Comparison of ENCODE assay signal across 11 cellular contexts in genomic region chr16:85381738-85382592, GRCh38.
DNase-seq lines count a peak whose midpoint lies in the region; ATAC-seq and TF ChIP-seq lines count a peak whose summit lies in the region.
"Had no signal": no experiment of that assay in that cellular context is flagged by ENCODE, and none has a peak within 500 bp of the region (broad histone marks: within the 10 kb centered on the region; RNA-seq: fewer than 3 reads in every experiment).

No MANE protein-coding gene starts in this region.

- peak overlapping the region; percentile 53 for H3K27ac Mint-ChIP-seq in type B pancreatic cell

- H3K27me3 ChIP-seq in cardiac muscle cell (no peaks in the 10 kb centered on the region), PC-9 (ENCODE audit: insufficient read depth, low read depth) (no peaks in the 10 kb centered on the region)

- intact Hi-C loops in Right ventricle myocardium superior (cut with DNase I) (no loop called here), PC-9 (cut with micrococcal nuclease; ENCODE audit: unreplicated experiment) (no loop called here)

- no peak overlapping the region for H3K4me2 ChIP-seq in PC-9
- H3K4me2 ChIP-seq: A549 had no signal

- H4K20me1 ChIP-seq in PC-9 (ENCODE audit: insufficient read depth) = no peaks in the 10 kb centered on the region; the same call in 1 of the 2 replicates

- H3K9me2 ChIP-seq in PC-9 (ENCODE audit: insufficient read depth) = no peaks in the 10 kb centered on the region

- peak overlapping the region; percentile 49 for H3K4me3 Mint-ChIP-seq in type B pancreatic cell

- no peak for ATAC-seq in Right ventricle myocardium superior (ENCODE audit: poor library complexity)
- ATAC-seq in HG02571 (IDR thresholded peaks at IDR 0.05; ENCODE audit: unreplicated experiment) = no peak
- ATAC-seq: A549 had no signal

- H3K4me1 Mint-ChIP-seq in type B pancreatic cell (ENCODE audit: unreplicated experiment) = peaks cover 52% of the 10 kb centered on the region

- no TSS peak for BruUV-seq in PC-9 (replicated peaks; lab: Mats Ljungman, UMichigan)

- H3K9me3 Mint-ChIP-seq in type B pancreatic cell = no peaks in the 10 kb centered on the region

- peaks cover 3% of the 10 kb centered on the region for H3K27me3 Mint-ChIP-seq in type B pancreatic cell

- H3K9me3 ChIP-seq in cardiac muscle cell (ENCODE audit: low read depth) (no peaks in the 10 kb centered on the region), PC-9 (ENCODE audit: insufficient read depth, low read depth) (no peaks in the 10 kb centered on the region)
- H3K9me3 ChIP-seq: A549 had no signal

- H3K4me1 ChIP-seq in cardiac muscle cell (ENCODE audit: low read depth) (peaks cover 30% of the 10 kb centered on the region), PC-9 (replicated peaks; ENCODE audit: insufficient read depth) (0 out of 2 replicates have a peak, but pooled peaks cover 8% of the 10 kb centered on the region)
- H3K4me1 ChIP-seq: A549 had no signal

- no peaks in the 10 kb centered on the region for H3K36me3 ChIP-seq in cardiac muscle cell
- H3K36me3 ChIP-seq in PC-9 (ENCODE audit: low read depth) = no peaks in the 10 kb centered on the region

- CTCF ChIA-PET in PC-9 (lab: Charles Lee) = no interaction called here

- no peak overlapping the region for H2AFZ ChIP-seq in PC-9

- H3K4me3 ChIP-seq in cardiac muscle cell = no peak overlapping the region
- no peak overlapping the region for H3K4me3 ChIP-seq in PC-9
- H3K4me3 ChIP-seq: A549 had no signal

- no peaks in the 10 kb centered on the region for H3K36me3 Mint-ChIP-seq in type B pancreatic cell

- DNase-seq in cardiac muscle cell (ENCODE audit: low read depth in 1 of 2, low spot score in 1 of 2) = peak; percentile 58 to 61
- DNase-seq in Right ventricle myocardium superior = no peak
- DNase-seq in amniotic epithelial cell (ENCODE audit: low read depth) = peak; percentile 95
- peak; percentile 27 for DNase-seq in iris pigment epithelial cell (ENCODE audit: low read depth)
- DNase-seq in type B pancreatic cell (ENCODE audit: extremely low spot score, unreplicated experiment) = no peak
- DNase-seq in T-helper 9 cell = no peak
- DNase-seq in PC-9 = no peak
- DNase-seq: stimulated activated CD4-positive, alpha-beta T cell treated with anti-CD3 and anti-CD28 coated beads, Interleukin-2, amount 100 ng/mL, for 48 hours had no signal

- POLR2A ChIA-PET in PC-9 (lab: Charles Lee; ENCODE audit: unreplicated experiment) = no interaction called here

- H3K27ac ChIP-seq in cardiac muscle cell (peak overlapping the region; percentile 86), PC-9 (no peak overlapping the region)
- H3K27ac ChIP-seq: A549, epithelial cell of prostate had no signal

- H3F3A ChIP-seq in PC-9 (ENCODE audit: insufficient read depth, low read depth) = peaks cover 16% of the 10 kb centered on the region; the same call in 1 of the 2 replicates

- H3K79me2 ChIP-seq in PC-9 (ENCODE audit: low read depth) = no peaks in the 10 kb centered on the region

- TF ChIP-seq CTCF in cardiac muscle cell (IDR thresholded peaks at IDR 0.05; ENCODE audit: low read depth, low read length) (no peak), type B pancreatic cell (conservative IDR thresholded peaks at IDR 0.05) (no peak), PC-9 (conservative IDR thresholded peaks at IDR 0.05) (no peak)

Comparison
In these comparisons a context has a peak if more than half of its experiments do, and no peak if none do; other contexts are left out.
1. DNase-seq: peak in cardiac muscle cell (2 of 2), amniotic epithelial cell (single experiment) and iris pigment epithelial cell (single experiment); none in Right ventricle myocardium superior (single experiment), type B pancreatic cell (single experiment), T-helper 9 cell (single experiment) and PC-9 (0 of 2).